In genomic region chr4:99946346-99947189, GRCh38 we compare ENCODE assay signal across 8 cellular contexts. TPM values are rescaled to one million over a fixed set of nuclear protein-coding genes. Genes with fewer than 3 reads are reported as not detected.
A peak's percentile ranks its signal among the peaks of the same experiment; 100 is the strongest.
DNase-seq lines count a peak whose midpoint lies in the region; ATAC-seq and TF ChIP-seq lines count a peak whose summit lies in the region.

DNAJB14 (minus strand) TSS chr4:99946618; CDS start chr4:99946571, 47 bp downstream.

- peak; percentile 42 for DNase-seq in GF-D8 (lab: John Stamatoyannopoulos, UW)
- peak; percentile 5 for DNase-seq in GOT3 (lab: John Stamatoyannopoulos, UW)
- peak; percentile 71 for DNase-seq in M059J (ENCODE audit: low read depth)
- peak; percentile 74 for DNase-seq in T follicular helper cell (ENCODE audit: low read depth)
- DNase-seq in adipocyte (ENCODE audit: low read depth), result peak; percentile 87
- peak; percentile 85 to 91 (median 87) for DNase-seq in heart left ventricle
- peak; percentile 92 for DNase-seq in posterior vena cava (ENCODE audit: low spot score)
- DNase-seq in upper lobe of left lung, result peak; percentile 84 to 96

- H3K27ac ChIP-seq in heart left ventricle (peak within 1 kb of the TSS; percentile 82 to 97 (median 94)), upper lobe of left lung (peak within 1 kb of the TSS; percentile 91 to 99 (median 96))

- TF ChIP-seq EP300 in upper lobe of left lung (IDR thresholded peaks at IDR 0.05), result no peak

- H3K9ac ChIP-seq in adipocyte (ENCODE audit: low read length), result peak within 1 kb of the TSS; percentile 89

- TF ChIP-seq CTCF in heart left ventricle (IDR thresholded peaks at IDR 0.05), result peak in 4 of 12 donors; percentile 4 to 18 (median 8)
- peak in 3 of 6 experiments; percentile 39 to 54 (median 50) for TF ChIP-seq CTCF in upper lobe of left lung (IDR thresholded peaks at IDR 0.05)

- TF ChIP-seq POLR2A in heart left ventricle (IDR thresholded peaks at IDR 0.05) (no peak), upper lobe of left lung (IDR thresholded peaks at IDR 0.05) (peak in 2 of 4 donors; percentile 40 to 71)

- H3K4me1 ChIP-seq in adipocyte (ENCODE audit: control insufficient read depth, insufficient read depth, low read length) (peaks cover 51% of the 10 kb centered on the region), heart left ventricle (peaks cover 0 to 64% (median 42%) of the 10 kb centered on the region in 12 donors), upper lobe of left lung (peaks cover 41 to 58% (median 49%) of the 10 kb centered on the region in 4 donors)

- peak; percentile 21 to 81 (median 60) for ATAC-seq in heart left ventricle
- peak; percentile 71 to 86 for ATAC-seq in upper lobe of left lung (ENCODE audit: low FRiP score in 2 of 2)

- no peaks in the 10 kb centered on the region for H3K9me3 ChIP-seq in adipocyte (ENCODE audit: control insufficient read depth, low read length)
- H3K9me3 ChIP-seq in heart left ventricle, result no peaks in the 10 kb centered on the region
- no peaks in the 10 kb centered on the region for H3K9me3 ChIP-seq in upper lobe of left lung

- intact Hi-C loops in heart left ventricle (cut with DNase I), result loop anchor here (2.0 to 10.0 kb wide), 10 partner anchors 49 to 384 kb away; partner anchors contain the start of genes TRMT10A (in 6 of the 10), LAMTOR3 (in 5 of the 10) and DAPP1 (in 1 of the 10)
- intact Hi-C loops in posterior vena cava (cut with DNase I), result loop anchor here in 1 of 2 donors (10.0 kb wide), 2 partner anchors 52 to 862 kb away; partner anchors contain the start of genes ADH5 and LAMTOR3

- 1 to 4% (median 2%) methylated on average over 31 to 87 of the region's 87 CpGs for WGBS in heart left ventricle, 4 donors
- WGBS in upper lobe of left lung, 2 donors, result 0 to 2% methylated on average over 2 to 33 of the region's 87 CpGs

- H3K27me3 ChIP-seq in adipocyte (replicated peaks; ENCODE audit: control insufficient read depth, insufficient read depth, low read length) (no peaks in the 10 kb centered on the region), heart left ventricle (no peaks in the 10 kb centered on the region), upper lobe of left lung (no peaks in the 10 kb centered on the region)

- H3K4me3 ChIP-seq in adipocyte (ENCODE audit: low read length), result peak within 1 kb of the TSS; percentile 89
- peak within 1 kb of the TSS; percentile 72 to 99 (median 94) for H3K4me3 ChIP-seq in heart left ventricle
- peak within 1 kb of the TSS; percentile 87 to 96 (median 94) for H3K4me3 ChIP-seq in upper lobe of left lung

- H3K36me3 ChIP-seq in adipocyte (ENCODE audit: control insufficient read depth, insufficient read depth, low read length, severe bottlenecking) (peaks cover 2% of the 10 kb centered on the region), heart left ventricle (peaks cover 0 to 10% (median 0%) of the 10 kb centered on the region in 9 donors), upper lobe of left lung (peaks cover 0 to 12% (median 4%) of the 10 kb centered on the region in 4 donors)

RNA-seq across cellular contexts. Expression of gene DNAJB14, which starts in this region (rescaled TPM):
- total RNA-seq in M059J (2014; rRNA removed; shearing (Covaris generic)), result 12.4 and 12.9 TPM in 2 replicates
- total RNA-seq in heart left ventricle, result 10 to 100 TPM in 7 of 9 donors, 1 to 10 TPM in 2; 8.9 to 26.7 (median 16.2) TPM
- 10 to 100 TPM in 1 of 2 donors, 1 to 10 TPM in 1; 5.4 to 11.5 TPM for polyA plus RNA-seq in heart left ventricle
- 10 to 100 TPM; 35.6 to 45.2 TPM for total RNA-seq in posterior vena cava
- 10 to 100 TPM; 37.7 to 57.4 (median 47.3) TPM for total RNA-seq in upper lobe of left lung

Comparison
In these comparisons a context has a peak if more than half of its experiments do, and no peak if none do; other contexts are left out.
1. Peak in every context shown above with its lines: DNase-seq, ATAC-seq, H3K4me3 ChIP-seq and H3K27ac ChIP-seq.
2. DNase-seq: peak in every context shown above with its lines; median percentile 92 in posterior vena cava; 90 in upper lobe of left lung; 87 in adipocyte; 87 in heart left ventricle; 74 in T follicular helper cell; 71 in M059J; 42 in GF-D8; 5 in GOT3.